Comparison of ENCODE assay signal across 9 cellular contexts in genomic region chr7:99579281-99579955, GRCh38. TPM values are rescaled to one million over a fixed set of nuclear protein-coding genes. Genes with fewer than 3 reads are reported as not detected.
DNase-seq lines count a peak whose midpoint lies in the region; ATAC-seq, FAIRE-seq and TF ChIP-seq lines count a peak whose summit lies in the region.
"Had no signal": no experiment of that assay in that cellular context is flagged by ENCODE, and none has a peak within 500 bp of the region (broad histone marks: within the 10 kb centered on the region; RNA-seq: fewer than 3 reads in every experiment).

No MANE protein-coding gene starts in this region.

- peak overlapping the region; percentile 92 for H3K56ac ChIP-seq in mesendoderm (ENCODE audit: low read length)

- FAIRE-seq in bronchial epithelial cell (lab: Jason Lieb, UNC), result peak; percentile 62
- FAIRE-seq: G401.6 had no signal

- H3K36me3 ChIP-seq in bronchial epithelial cell (ENCODE audit: control insufficient read depth, insufficient read depth, low read length) (no peaks in the 10 kb centered on the region), mesendoderm (ENCODE audit: control insufficient read depth, insufficient read depth, low read length) (no peaks in the 10 kb centered on the region), tibial nerve (peaks cover 0 to 9% (median 0%) of the 10 kb centered on the region in 3 donors)

- no peaks in the 10 kb centered on the region for H3K79me1 ChIP-seq in mesendoderm (ENCODE audit: low read length)

- H3K4me3 ChIP-seq in bronchial epithelial cell (ENCODE audit: low read depth, low read length) (peak overlapping the region; percentile 39), mesendoderm (ENCODE audit: low read length) (no peak overlapping the region), tibial nerve (peak overlapping the region; percentile 45 to 73 (median 68))

- DNase-seq in activated naive CD4-positive, alpha-beta T cell treated with anti-CD3 and anti-CD28 coated beads, Interleukin-2, amount 50 U/mL, for 72 hours (ENCODE audit: low spot score in 2 of 2), result no peak
- DNase-seq in bronchial epithelial cell (ENCODE audit: low read depth), result no peak
- no peak for DNase-seq in mesendoderm
- no peak for DNase-seq in tibial nerve (ENCODE audit: low spot score in 2 of 2)
- no peak for DNase-seq in AG08395 (ENCODE audit: low spot score)
- no peak for DNase-seq in SHP77 treated with DMSO at 0.1 percent for 48 hours (lab: John Stamatoyannopoulos, UW)

- WGBS in mesendoderm (ENCODE audit: extremely low coverage, insufficient coverage, low lambda C conversion rate), result no CpG with 5 or more reads among the region's 10 CpGs
- WGBS in tibial nerve, 2 donors, result 37% methylated on average over 10 of the region's 10 CpGs

- H3K23ac ChIP-seq in mesendoderm (ENCODE audit: low read length), result no peak overlapping the region

- H3K27me3 Mint-ChIP-seq in activated naive CD4-positive, alpha-beta T cell treated with anti-CD3 and anti-CD28 coated beads, Interleukin-2, amount 50 U/mL, for 24 hours, result no peaks in the 10 kb centered on the region

- TF ChIP-seq POLR2A in tibial nerve (IDR thresholded peaks at IDR 0.05), result no peak

- H3K27me3 ChIP-seq in bronchial epithelial cell (ENCODE audit: control insufficient read depth, insufficient read depth, low read length) (no peaks in the 10 kb centered on the region), mesendoderm (ENCODE audit: insufficient read depth, low read length, poor library complexity) (no peaks in the 10 kb centered on the region), tibial nerve (no peaks in the 10 kb centered on the region)

- no peak overlapping the region for H2AK5ac ChIP-seq in mesendoderm (ENCODE audit: low read length)

- H2BK120ac ChIP-seq in mesendoderm (ENCODE audit: low read depth, low read length), result no peak overlapping the region

- no peak overlapping the region for H4K8ac ChIP-seq in mesendoderm (ENCODE audit: low read depth, low read length)

- H3K4me1 Mint-ChIP-seq in activated naive CD4-positive, alpha-beta T cell treated with anti-CD3 and anti-CD28 coated beads, Interleukin-2, amount 50 U/mL, for 24 hours, result peaks cover 16% of the 10 kb centered on the region

- no peak overlapping the region for H2BK5ac ChIP-seq in mesendoderm (ENCODE audit: low read length)

- no peaks in the 10 kb centered on the region for H3K9me3 ChIP-seq in tibial nerve

- H3K9me3 Mint-ChIP-seq in activated naive CD4-positive, alpha-beta T cell treated with anti-CD3 and anti-CD28 coated beads, Interleukin-2, amount 50 U/mL, for 24 hours, result no peaks in the 10 kb centered on the region
- H3K9me3 Mint-ChIP-seq in activated naive CD4-positive, alpha-beta T cell treated with anti-CD3 and anti-CD28 coated beads, Interleukin-2, amount 50 U/mL, for 72 hours, result no peaks in the 10 kb centered on the region

- peak overlapping the region; percentile 94 for H3K4me3 Mint-ChIP-seq in activated naive CD4-positive, alpha-beta T cell treated with anti-CD3 and anti-CD28 coated beads, Interleukin-2, amount 50 U/mL, for 24 hours

- no peak for TF ChIP-seq CTCF in bronchial epithelial cell (IDR thresholded peaks at IDR 0.05; ENCODE audit: insufficient read depth, low read length, severe bottlenecking)
- no peak for TF ChIP-seq CTCF in tibial nerve (IDR thresholded peaks at IDR 0.05)

- H3K9ac ChIP-seq in mesendoderm (ENCODE audit: low read length), result peak overlapping the region; percentile 66

- TF ChIP-seq EP300 in tibial nerve (IDR thresholded peaks at IDR 0.05), result no peak

- no peak overlapping the region for H3K27ac ChIP-seq in mesendoderm (ENCODE audit: low read depth, low read length)
- peak overlapping the region in 1 of 4 donors; percentile 72 for H3K27ac ChIP-seq in tibial nerve

- H4K5ac ChIP-seq in mesendoderm (ENCODE audit: low read length), result no peak overlapping the region

- no peak overlapping the region for H3K18ac ChIP-seq in mesendoderm (ENCODE audit: low read length)

- H3K4me1 ChIP-seq in mesendoderm (ENCODE audit: control insufficient read depth, low read depth, low read length), result peaks cover 3% of the 10 kb centered on the region
- peaks cover 0 to 20% (median 0%) of the 10 kb centered on the region in 4 donors for H3K4me1 ChIP-seq in tibial nerve

- no peak for ATAC-seq in activated naive CD4-positive, alpha-beta T cell treated with anti-CD3 and anti-CD28 coated beads, Interleukin-2, amount 50 U/mL, for 72 hours
- ATAC-seq in GM21619 (IDR thresholded peaks at IDR 0.05; ENCODE audit: unreplicated experiment), result no peak

- H3K27ac Mint-ChIP-seq in activated naive CD4-positive, alpha-beta T cell treated with anti-CD3 and anti-CD28 coated beads, Interleukin-2, amount 50 U/mL, for 24 hours, result peak overlapping the region; percentile 41
- H3K27ac Mint-ChIP-seq in activated naive CD4-positive, alpha-beta T cell treated with anti-CD3 and anti-CD28 coated beads, Interleukin-2, amount 50 U/mL, for 72 hours, result peak overlapping the region in 1 of 2 donors; percentile 75

- H2BK15ac ChIP-seq in mesendoderm (replicated peaks; ENCODE audit: low read depth), result no peak overlapping the region

- H3K36me3 Mint-ChIP-seq in activated naive CD4-positive, alpha-beta T cell treated with anti-CD3 and anti-CD28 coated beads, Interleukin-2, amount 50 U/mL, for 24 hours, result no peaks in the 10 kb centered on the region
- H3K36me3 Mint-ChIP-seq in activated naive CD4-positive, alpha-beta T cell treated with anti-CD3 and anti-CD28 coated beads, Interleukin-2, amount 50 U/mL, for 72 hours, result no peaks in the 10 kb centered on the region

- peak overlapping the region; percentile 78 for H3K4me2 ChIP-seq in mesendoderm (ENCODE audit: low read length)

- no peak overlapping the region for H3K4ac ChIP-seq in mesendoderm (ENCODE audit: low read depth, low read length)

- H3K79me2 ChIP-seq in mesendoderm (ENCODE audit: control insufficient read depth, insufficient read depth, low read length), result no peaks in the 10 kb centered on the region

RNA-seq across cellular contexts. Expression of gene TMEM225B, which starts 18.6 kb away (rescaled TPM):
- total RNA-seq in activated naive CD4-positive, alpha-beta T cell treated with anti-CD3 and anti-CD28 coated beads, Interleukin-2, amount 50 U/mL, for 72 hours, result 1 to 10 TPM in 1 of 2 donors, under 1 TPM in 1; 0.76 to 4.1 TPM
- total RNA-seq in bronchial epithelial cell, result 0.53 and 0.77 TPM in 2 replicates
- 0.04 TPM for polyA plus RNA-seq in mesendoderm (2013, experiment 1 of 2)
- polyA plus RNA-seq in mesendoderm (2013, experiment 2 of 2), result not detected
- total RNA-seq in tibial nerve, result 1 to 10 TPM in 3 of 4 donors, not detected in 1; 1.2 to 1.8 (median 1.5) TPM

RNA-seq across cellular contexts. Expression of gene ZNF655, which starts 21.0 kb away (rescaled TPM):
- 10 to 100 TPM; 50.8 to 66.7 TPM for total RNA-seq in activated naive CD4-positive, alpha-beta T cell treated with anti-CD3 and anti-CD28 coated beads, Interleukin-2, amount 50 U/mL, for 72 hours
- total RNA-seq in bronchial epithelial cell, result 46.6 and 51.1 TPM in 2 replicates
- polyA plus RNA-seq in mesendoderm (2013, experiment 1 of 2), result 34.9 TPM
- 35.4 TPM for polyA plus RNA-seq in mesendoderm (2013, experiment 2 of 2)
- total RNA-seq in tibial nerve, result 100 to 1,000 TPM in 2 of 4 donors, 10 to 100 TPM in 2; 90.8 to 140 (median 104) TPM

RNA-seq across cellular contexts. Expression of gene FAM200A, which starts 27.5 kb away (rescaled TPM):
- 1 to 10 TPM; 2.2 to 5.4 TPM for total RNA-seq in activated naive CD4-positive, alpha-beta T cell treated with anti-CD3 and anti-CD28 coated beads, Interleukin-2, amount 50 U/mL, for 72 hours
- 4.5 and 5.5 TPM in 2 replicates for total RNA-seq in bronchial epithelial cell
- polyA plus RNA-seq in mesendoderm (2013, experiment 1 of 2), result 3.8 TPM
- polyA plus RNA-seq in mesendoderm (2013, experiment 2 of 2), result 3.8 TPM
- total RNA-seq in tibial nerve, result 1 to 10 TPM; 4.8 to 8.8 (median 5.6) TPM

RNA-seq across cellular contexts. Expression of gene ZSCAN25, which starts 37.3 kb away (rescaled TPM):
- total RNA-seq in activated naive CD4-positive, alpha-beta T cell treated with anti-CD3 and anti-CD28 coated beads, Interleukin-2, amount 50 U/mL, for 72 hours, result 10 to 100 TPM; 30.7 to 31.8 TPM
- total RNA-seq in bronchial epithelial cell (12.4 and 13.8 TPM in 2 replicates), tibial nerve (10 to 100 TPM; 23.2 to 34.1 (median 30.2) TPM)
- 8.0 TPM for polyA plus RNA-seq in mesendoderm (2013, experiment 1 of 2)
- 8.3 TPM for polyA plus RNA-seq in mesendoderm (2013, experiment 2 of 2)
